Comparison of ENCODE assay signal across 8 cellular contexts in the genomic region with DNA sequence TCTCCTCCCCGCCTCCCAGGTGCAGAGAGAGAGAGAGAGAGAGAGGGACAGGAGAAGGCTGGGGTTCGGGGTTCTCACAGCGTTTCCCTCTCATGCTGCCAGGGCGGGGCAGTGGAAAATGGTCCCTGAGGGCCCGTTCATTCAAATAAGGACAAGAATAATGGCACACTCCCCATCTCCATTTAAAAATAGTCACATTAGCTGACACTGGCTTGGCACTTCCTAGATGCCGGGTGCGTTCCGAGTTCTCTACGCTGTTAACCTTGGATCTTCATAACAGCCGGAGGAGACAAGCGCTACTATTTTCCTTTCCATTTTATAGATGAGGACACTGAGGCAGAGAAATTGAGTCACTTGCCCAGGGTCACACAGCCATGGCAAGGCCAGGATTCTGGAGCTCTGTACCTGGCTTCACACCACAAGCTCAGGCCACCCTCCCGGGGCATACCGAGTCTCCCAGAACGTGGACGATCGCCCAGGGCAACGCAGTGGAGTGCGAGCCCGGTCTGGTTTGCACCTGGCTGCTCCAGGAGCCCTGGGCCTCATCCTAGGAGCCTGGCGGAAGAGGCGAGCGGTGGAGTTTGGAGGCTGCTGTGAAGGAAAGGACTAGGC. TPM values are rescaled to one million over a fixed set of nuclear protein-coding genes. Genes with fewer than 3 reads are reported as not detected.
A peak's percentile ranks its signal among the peaks of the same experiment; 100 is the strongest.
DNase-seq lines count a peak whose midpoint lies in the region; ATAC-seq and TF ChIP-seq lines count a peak whose summit lies in the region.

No MANE protein-coding gene starts in this region.

- peak overlapping the region; percentile 94 for H3K4me3 ChIP-seq in WI38 (ENCODE audit: low read depth, low read length)
- H3K4me3 ChIP-seq in heart right ventricle, result peak overlapping the region; percentile 19 to 87 (median 72)
- H3K4me3 ChIP-seq in skin epidermis, result peak overlapping the region; percentile 55 to 84 (median 65)

- peak; percentile 2 for ATAC-seq in GM21717 (IDR thresholded peaks at IDR 0.05; ENCODE audit: unreplicated experiment)
- peak in 6 of 8 donors; percentile 4 to 46 (median 22) for ATAC-seq in heart right ventricle
- no peak for ATAC-seq in HG02970 (IDR thresholded peaks at IDR 0.05; ENCODE audit: low FRiP score, unreplicated experiment)
- no peak for ATAC-seq in GM18520 (IDR thresholded peaks at IDR 0.05; ENCODE audit: unreplicated experiment)

- H3K4me1 ChIP-seq in heart right ventricle, result peaks cover 14 to 74% (median 29%) of the 10 kb centered on the region in 9 donors

- intact Hi-C loops in heart right ventricle (cut with DNase I), result loop anchor here in 8 of 10 donors (2.0 to 10.0 kb wide), 7 partner anchors 36 to 137 kb away; no protein-coding TSS in a partner anchor

- H3K27ac ChIP-seq in heart right ventricle (peak overlapping the region; percentile 19 to 94 (median 87)), skin epidermis (peak overlapping the region in 18 of 21 experiments; percentile 34 to 98 (median 91))

- peaks cover 0 to 6% (median 0%) of the 10 kb centered on the region in 9 donors for H3K36me3 ChIP-seq in heart right ventricle

- TF ChIP-seq CTCF in WI38 (IDR thresholded peaks at IDR 0.05; ENCODE audit: low read depth, low read length) (no peak), heart right ventricle (IDR thresholded peaks at IDR 0.05) (no peak)

- WGBS in heart right ventricle, 2 donors, result 26 to 31% methylated on average over 22 of the region's 22 CpGs

- no peaks in the 10 kb centered on the region for H3K9me3 ChIP-seq in heart right ventricle

- H3K27me3 ChIP-seq in heart right ventricle, result peaks cover 0 to 17% (median 0%) of the 10 kb centered on the region in 7 donors

- DNase-seq in heart right ventricle (no peak), SK-N-DZ (ENCODE audit: low spot score) (no peak), glomerular visceral epithelial cell (ENCODE audit: extremely low spot score) (no peak)

RNA-seq across cellular contexts. Expression of a gene that starts 0.6 kb away (rescaled TPM):
- 10 to 100 TPM; 11.4 to 68.7 (median 44.0) TPM for total RNA-seq in heart right ventricle
- polyA plus RNA-seq in heart right ventricle, result 10 to 100 TPM in 1 of 2 donors, 1 to 10 TPM in 1; 7.7 to 55.4 TPM
- polyA plus RNA-seq in SK-N-DZ (2014; cell fraction: cytosol; rRNA removed), result 23.6 and 27.2 TPM in 2 replicates
- 49.9 and 68.9 TPM in 2 replicates for polyA plus RNA-seq in SK-N-DZ (2014; cell fraction: nucleus; rRNA removed)

Comparison
In these comparisons a context has a peak if more than half of its experiments do, and no peak if none do; other contexts are left out.
1. ATAC-seq: peak in GM21717 (single experiment) and heart right ventricle (6 of 8); none in HG02970 (single experiment) and GM18520 (single experiment).
2. Peak in every context shown above with its lines, with median percentiles within 50 percentile points of each other: H3K4me3 ChIP-seq.